In the genomic region with DNA sequence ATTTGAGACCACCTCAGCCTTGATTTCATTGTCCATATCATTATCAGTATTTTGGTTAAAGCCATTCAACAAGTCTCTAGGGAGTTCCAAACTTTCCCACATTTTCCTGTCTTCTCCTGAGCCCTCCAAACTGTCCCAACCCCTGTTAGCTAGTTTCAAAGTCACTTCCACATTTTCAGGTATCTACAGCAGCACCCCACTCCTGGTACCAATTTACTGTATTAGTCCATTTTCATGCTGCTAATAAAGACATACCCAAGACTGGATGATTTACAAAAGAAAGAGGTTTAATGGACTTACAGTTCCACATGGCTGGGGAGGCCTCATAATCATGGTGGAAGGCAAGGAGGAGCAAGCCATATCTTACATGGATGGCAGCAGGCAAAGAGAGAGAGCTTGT, we compare ENCODE assay signal across 5 cellular contexts. TPM values are rescaled to one million over a fixed set of nuclear protein-coding genes. Genes with fewer than 3 reads are reported as not detected.
DNase-seq lines count a peak whose midpoint lies in the region; ATAC-seq, FAIRE-seq and TF ChIP-seq lines count a peak whose summit lies in the region.
"Not testable (repeated sequence)": the region's sequence is repeated elsewhere in the genome, so short reads cannot be mapped to it uniquely, and the experiment has no call there.

No MANE protein-coding gene starts in this region.

- not testable (repeated sequence) for H3K9me1 ChIP-seq in K562 (ENCODE audit: control insufficient read depth, insufficient read depth, low read length)

- H3K36me3 ChIP-seq in HEK293 (ENCODE audit: control insufficient read depth in 2 of 2, insufficient read depth in 1 of 2, low read length in 2 of 2): peaks cover 16 to 85% of the 10 kb centered on the region in 2 experiments; a peak in 2 of 3 replicates
- H3K36me3 ChIP-seq in K562 (ENCODE audit: control insufficient read depth, insufficient read depth, low read length): peaks cover 70% of the 10 kb centered on the region

- TF ChIP-seq CTCF in HEK293 (tag by site-specific recombination; IDR thresholded peaks at IDR 0.05); K562 (IDR thresholded peaks at IDR 0.05 in 2 of 3, conservative IDR thresholded peaks at IDR 0.05 in 1 of 3; ENCODE audit: insufficient read depth in 2 of 3, low read depth in 1 of 3, low read length in 3 of 3); endothelial cell (IDR thresholded peaks at IDR 0.05; ENCODE audit: unreplicated experiment): not testable (repeated sequence)

- not testable (repeated sequence) for BruUV-seq in K562 (replicated peaks; lab: Mats Ljungman, UMichigan)

- peak overlapping the region; percentile 31 for H3K27ac Mint-ChIP-seq in activated CD4-positive, alpha-beta T cell treated with anti-CD3 and anti-CD28 coated beads, Interleukin-2, amount 10 ng/mL, durations not matched to agents 7 days and 5 days
- peak overlapping the region; percentile 21 for H3K27ac Mint-ChIP-seq in activated T-helper 17 cell treated with anti-CD3 and anti-CD28 coated beads, Interleukin-2, amount 50 U/mL, for 72 hours
- H3K27ac Mint-ChIP-seq in endothelial cell (ENCODE audit: unreplicated experiment): not testable (repeated sequence)

- H3K27ac ChIP-seq in HEK293 (ENCODE audit: extremely low read depth, low read depth, low read length); K562 (ENCODE audit: extremely low read depth, low read depth, low read length): not testable (repeated sequence)

- not testable (repeated sequence) for H3K9ac ChIP-seq in K562 (ENCODE audit: insufficient read depth in 1 of 2, low read depth in 2 of 2, low read length in 2 of 2)

- H3K27me3 Mint-ChIP-seq in activated CD4-positive, alpha-beta T cell treated with anti-CD3 and anti-CD28 coated beads, Interleukin-2, amount 10 ng/mL, durations not matched to agents 7 days and 5 days; activated T-helper 17 cell treated with anti-CD3 and anti-CD28 coated beads, Interleukin-2, amount 50 U/mL, for 72 hours; endothelial cell (ENCODE audit: unreplicated experiment): not testable (repeated sequence)

- TF ChIP-seq EP300 in K562 (IDR thresholded peaks at IDR 0.05; ENCODE audit: low read length): not testable (repeated sequence)

- not testable (repeated sequence) for H3K4me2 ChIP-seq in K562 (ENCODE audit: insufficient read depth, low read length)

- H4K20me1 ChIP-seq in K562 (replicated peaks; ENCODE audit: control insufficient read depth, insufficient read depth, low read length): not testable (repeated sequence)

- POLR2A ChIA-PET in HEK293 (lab: Yijun Ruan, JAX); activated CD4-positive, alpha-beta T cell treated with anti-CD3 and anti-CD28 coated beads, Interleukin-2, amount 10 ng/mL, durations not matched to agents 7 days and 5 days (lab: Charles Lee): not testable (repeated sequence)
- POLR2A ChIA-PET in K562 (lab: Yijun Ruan, JAX): interaction anchor here (1.8 kb wide), 1 partner anchor 10 kb away, joined by 9 read pairs; no protein-coding TSS in a partner anchor

- not testable (repeated sequence) for H3K4me3 ChIP-seq in HEK293 (ENCODE audit: low read depth, low read length); K562

- ATAC-seq in activated T-helper 17 cell treated with anti-CD3 and anti-CD28 coated beads, Interleukin-2, amount 50 U/mL, for 72 hours (replicated peaks); K562: not testable (repeated sequence)

- not testable (repeated sequence) for TF ChIP-seq RAD21 in K562 (CRISPR knock-in tag; conservative IDR thresholded peaks at IDR 0.05 in 1 of 2, IDR thresholded peaks at IDR 0.05 in 1 of 2)

- intact Hi-C loops in K562 (cut with micrococcal nuclease): not testable (repeated sequence)

- H3K36me3 Mint-ChIP-seq in activated CD4-positive, alpha-beta T cell treated with anti-CD3 and anti-CD28 coated beads, Interleukin-2, amount 10 ng/mL, durations not matched to agents 7 days and 5 days (ENCODE audit: low read depth): peaks cover 73% of the 10 kb centered on the region
- peaks cover 81% of the 10 kb centered on the region for H3K36me3 Mint-ChIP-seq in activated T-helper 17 cell treated with anti-CD3 and anti-CD28 coated beads, Interleukin-2, amount 50 U/mL, for 72 hours (ENCODE audit: low read depth)
- peaks cover 74% of the 10 kb centered on the region for H3K36me3 Mint-ChIP-seq in endothelial cell (ENCODE audit: low read depth, unreplicated experiment)

- not testable (repeated sequence) for DNase-seq in activated CD4-positive, alpha-beta T cell treated with anti-CD3 and anti-CD28 coated beads, Interleukin-2, amount 10 ng/mL, durations not matched to agents 7 days and 5 days; K562 (ENCODE audit: extremely low read depth in 1 of 4, low spot score in 3 of 4); endothelial cell (ENCODE audit: low spot score)

- H3K4me3 Mint-ChIP-seq in activated CD4-positive, alpha-beta T cell treated with anti-CD3 and anti-CD28 coated beads, Interleukin-2, amount 10 ng/mL, durations not matched to agents 7 days and 5 days; activated T-helper 17 cell treated with anti-CD3 and anti-CD28 coated beads, Interleukin-2, amount 50 U/mL, for 72 hours: not testable (repeated sequence)
- peak overlapping the region; percentile 85 for H3K4me3 Mint-ChIP-seq in endothelial cell (ENCODE audit: unreplicated experiment)

- CTCF ChIA-PET in HEK293 (lab: Yijun Ruan, JAX): interaction anchor here (1.7 kb wide), 1 partner anchor 9 kb away, joined by 5 read pairs; no protein-coding TSS in a partner anchor
- CTCF ChIA-PET in activated CD4-positive, alpha-beta T cell treated with anti-CD3 and anti-CD28 coated beads, Interleukin-2, amount 10 ng/mL, durations not matched to agents 7 days and 5 days (lab: Charles Lee); K562 (lab: Yijun Ruan, JAX; ENCODE audit: low intra/inter-chr PET ratio): not testable (repeated sequence)

- peaks cover 29% of the 10 kb centered on the region for H3K9me3 Mint-ChIP-seq in activated CD4-positive, alpha-beta T cell treated with anti-CD3 and anti-CD28 coated beads, Interleukin-2, amount 10 ng/mL, durations not matched to agents 7 days and 5 days
- peaks cover 17% of the 10 kb centered on the region for H3K9me3 Mint-ChIP-seq in activated T-helper 17 cell treated with anti-CD3 and anti-CD28 coated beads, Interleukin-2, amount 50 U/mL, for 72 hours
- not testable (repeated sequence) for H3K9me3 Mint-ChIP-seq in endothelial cell (ENCODE audit: unreplicated experiment)

- H3K9me3 ChIP-seq in HEK293 (ENCODE audit: control insufficient read depth, insufficient read depth, low read depth, low read length): not testable (repeated sequence)
- H3K9me3 ChIP-seq in K562 (replicated peaks; ENCODE audit: control insufficient read depth, insufficient read depth, low read depth, low read length): peaks cover 11% of the 10 kb centered on the region

- not testable (repeated sequence) for H3K4me1 Mint-ChIP-seq in activated CD4-positive, alpha-beta T cell treated with anti-CD3 and anti-CD28 coated beads, Interleukin-2, amount 10 ng/mL, durations not matched to agents 7 days and 5 days; activated T-helper 17 cell treated with anti-CD3 and anti-CD28 coated beads, Interleukin-2, amount 50 U/mL, for 72 hours; endothelial cell (ENCODE audit: unreplicated experiment)

- not testable (repeated sequence) for H2AFZ ChIP-seq in K562 (ENCODE audit: low read depth, low read length)

- H3K4me1 ChIP-seq in HEK293 (ENCODE audit: control insufficient read depth, insufficient read depth, low read length); K562 (replicated peaks in 1 of 2; ENCODE audit: control insufficient read depth in 2 of 2, insufficient read depth in 2 of 2, low read length in 2 of 2): not testable (repeated sequence)

- H3K79me2 ChIP-seq in K562 (ENCODE audit: control insufficient read depth, insufficient read depth, low read length): peaks cover 16% of the 10 kb centered on the region; the same call in 2 of the 3 replicates

- H3K27me3 ChIP-seq in K562 (ENCODE audit: control insufficient read depth in 2 of 2, insufficient read depth in 2 of 2, low read length in 2 of 2): not testable (repeated sequence)

- in situ Hi-C loops in K562 (cut with MboI): not testable (repeated sequence)

- FAIRE-seq in K562 (lab: Jason Lieb, UNC): not testable (repeated sequence)

- not testable (repeated sequence) for TF ChIP-seq POLR2A in K562 (conservative IDR thresholded peaks at IDR 0.05)

TF ChIP-seq in HEK293, 187 proteins besides CTCF, POLR2A, EP300 and RAD21:
- TF ChIP-seq ZNF707 (tag by site-specific recombination; IDR thresholded peaks at IDR 0.05): peak; percentile 98

TF ChIP-seq in K562, 482 proteins besides CTCF, POLR2A, EP300 and RAD21 (continues in another document):
- peak; percentile 99 for TF ChIP-seq ZNF707 (CRISPR knock-in tag; conservative IDR thresholded peaks at IDR 0.05)
- 0 out of 2 replicates have a peak, but pooled peaks have one; percentile 33 for TF ChIP-seq CBX5 (IDR thresholded peaks at IDR 0.05; ENCODE audit: borderline replicate concordance, low read depth)

RNA-seq across cellular contexts. Expression of a gene that starts 44.6 kb away (rescaled TPM):
- 10 to 100 TPM; 52.5 to 58.5 TPM for total RNA-seq in activated CD4-positive, alpha-beta T cell treated with anti-CD3 and anti-CD28 coated beads, Interleukin-2, amount 10 ng/mL, durations not matched to agents 7 days and 5 days
- 10 to 100 TPM; 37.5 to 39.7 TPM for total RNA-seq in activated T-helper 17 cell treated with anti-CD3 and anti-CD28 coated beads, Interleukin-2, amount 50 U/mL, for 72 hours
- total RNA-seq in K562 (2011; cell fraction: chromatin; rRNA removed; ENCODE audit: low replicate concordance): 260 and 308 TPM in 2 replicates
- 392 and 441 TPM in 2 replicates for total RNA-seq in K562 (2011; cell fraction: nucleolus; rRNA removed)
- 458 and 539 TPM in 2 replicates for total RNA-seq in K562 (2011; cell fraction: nucleoplasm; rRNA removed)
- 99.9 and 121 TPM in 2 replicates for total RNA-seq in K562 (2014; rRNA removed)
- 70.4 and 72.1 TPM in 2 replicates for total RNA-seq in K562 (2014; rRNA removed; fragmentation: Illumina TruSeq; extraction: Trizol)
- total RNA-seq in K562 (2015; rRNA removed; fragmentation: Illumina TruSeq; extraction: Trizol): 57.0 and 61.0 TPM in 2 replicates
- 102 and 113 TPM in 2 replicates for total RNA-seq in K562 (2021)
- polyA plus RNA-seq in K562 (2011; rRNA removed): 58.4 and 62.2 TPM in 2 replicates
- polyA plus RNA-seq in K562 (2011; cell fraction: cytosol; rRNA removed): 72.0 and 91.3 TPM in 2 replicates
- polyA plus RNA-seq in K562 (2011; cell fraction: nucleus; rRNA removed): 67.5 and 105 TPM in 2 replicates
- 70.1 and 113 TPM in 2 replicates for polyA plus RNA-seq in K562 (2012)
- polyA plus RNA-seq in K562 (2014; fragmentation: Illumina TruSeq; extraction: Trizol): 50.6 and 51.7 TPM in 2 replicates
- polyA plus RNA-seq in K562 (2014; fragmentation: Nextera tagmentation; extraction: Ambion mirVana): 10 to 100 TPM; 15.6 to 27.3 TPM
- polyA plus RNA-seq in K562 (2014; rRNA removed): 43.8 and 50.9 TPM in 2 replicates
- polyA minus RNA-seq in K562 (2011; rRNA and poly(A)+ RNA removed): 122 and 186 TPM in 2 replicates
- 163 and 192 TPM in 2 replicates for polyA minus RNA-seq in K562 (2011; cell fraction: cytosol; rRNA and poly(A)+ RNA removed)
- 84.7 and 112 TPM in 2 replicates for polyA minus RNA-seq in K562 (2011; cell fraction: nucleus; rRNA and poly(A)+ RNA removed)
- total RNA-seq in endothelial cell (ENCODE audit: unreplicated experiment): 90.7 TPM
